ENCODE assay signal across 34 cellular contexts in the genomic region with DNA sequence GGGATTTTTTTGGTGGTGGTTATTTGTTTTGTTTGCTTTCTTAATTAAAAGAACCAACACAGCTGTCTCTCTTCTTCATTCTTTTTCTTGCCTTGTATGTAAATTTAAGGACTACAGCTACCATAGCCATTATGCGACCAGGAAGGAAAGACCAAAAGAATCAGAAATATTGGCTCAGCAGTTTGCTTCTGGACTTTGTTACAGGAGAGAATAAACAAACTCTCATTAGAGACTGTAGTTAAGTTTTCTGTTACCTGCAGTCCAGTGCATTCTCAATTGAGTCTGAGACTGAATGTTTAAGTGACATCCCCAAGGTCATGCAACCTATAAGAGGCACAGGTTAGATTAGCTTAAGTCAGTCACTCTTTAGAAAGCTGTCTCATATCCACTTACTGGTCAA.
"Had no signal": no experiment of that assay in that cellular context is flagged by ENCODE, and none has a peak within 500 bp of the region (broad histone marks: within the 10 kb centered on the region; RNA-seq: fewer than 3 reads in every experiment).

No MANE protein-coding gene starts in this region.

- H3K27ac ChIP-seq: adrenal gland, body of pancreas, colonic mucosa, epithelial cell of prostate, esophagus squamous epithelium, gastroesophageal sphincter, WERI-Rb-1 had no signal

- H3K9me3 Mint-ChIP-seq: activated B cell treated with CpG ODN at 0.5 μM for 24 hours; activated CD8-positive, alpha-beta T cell treated with anti-CD3 and anti-CD28 coated beads for 36 hours; activated naive CD4-positive, alpha-beta T cell treated with anti-CD3 and anti-CD28 coated beads for 36 hours; activated naive CD4-positive, alpha-beta T cell treated with anti-CD3 and anti-CD28 coated beads, Interleukin-2, amount 50 U/mL, for 24 hours; activated naive CD8-positive, alpha-beta T cell treated with anti-CD3 and anti-CD28 coated beads for 36 hours; activated naive CD8-positive, alpha-beta T cell treated with anti-CD3 and anti-CD28 coated beads, Interleukin-2, amount 50 U/mL, for 24 hours; activated T-helper 1 cell treated with anti-CD3 and anti-CD28 coated beads, Interleukin-12 subunit alpha, Interleukin-12 subunit beta, Interleukin-2, Interleukin-4 antibody, amounts not matched to agents 30 ng/mL and 10 ng/mL and 1 ng/mL, durations not matched to agents 14 hours and 24 hours and 36 hours; activated T-helper 2 cell treated with anti-CD3 and anti-CD28 coated beads, Interferon-gamma antibody, Interleukin-2, Interleukin-4, amounts not matched to agents 10 μg/mL and 5 μg/mL and 100 μg/mL, durations not matched to agents 14 hours and 24 hours and 36 hours; T-helper 2 cell treated with Interferon-gamma antibody and Interleukin-4, amounts not matched to agents 5 μg/mL and 100 μg/mL, for 36 hours had no signal

- H3K4me3 ChIP-seq: adrenal gland, body of pancreas, colonic mucosa, esophagus squamous epithelium, gastroesophageal sphincter had no signal

- H3K27ac Mint-ChIP-seq: activated B cell treated with CpG ODN at 0.5 μM for 24 hours; activated CD8-positive, alpha-beta T cell treated with anti-CD3 and anti-CD28 coated beads for 36 hours; activated naive CD4-positive, alpha-beta T cell treated with anti-CD3 and anti-CD28 coated beads for 36 hours; activated naive CD4-positive, alpha-beta T cell treated with anti-CD3 and anti-CD28 coated beads, Interleukin-2, amount 50 U/mL, for 24 hours; activated naive CD8-positive, alpha-beta T cell treated with anti-CD3 and anti-CD28 coated beads for 36 hours; activated naive CD8-positive, alpha-beta T cell treated with anti-CD3 and anti-CD28 coated beads, Interleukin-2, amount 50 U/mL, for 24 hours; activated T-helper 1 cell treated with anti-CD3 and anti-CD28 coated beads, Interleukin-12 subunit alpha, Interleukin-12 subunit beta, Interleukin-2, Interleukin-4 antibody, amounts not matched to agents 30 ng/mL and 10 ng/mL and 1 ng/mL, durations not matched to agents 14 hours and 24 hours and 36 hours; activated T-helper 2 cell treated with anti-CD3 and anti-CD28 coated beads, Interferon-gamma antibody, Interleukin-2, Interleukin-4, amounts not matched to agents 10 μg/mL and 5 μg/mL and 100 μg/mL, durations not matched to agents 14 hours and 24 hours and 36 hours; T-helper 17 cell; T-helper 2 cell treated with Interferon-gamma antibody and Interleukin-4, amounts not matched to agents 5 μg/mL and 100 μg/mL, for 36 hours had no signal

- H3K4me1 ChIP-seq: adrenal gland, body of pancreas, colonic mucosa, esophagus squamous epithelium, gastroesophageal sphincter had no signal

- H3K27me3 ChIP-seq: adrenal gland, colonic mucosa, esophagus squamous epithelium, gastroesophageal sphincter had no signal

- FAIRE-seq: endometrium, endothelial cell of umbilical vein had no signal

- ATAC-seq: activated CD4-positive, CD25-positive, alpha-beta regulatory T cell treated with anti-CD3 and anti-CD28 coated beads, Interleukin-2, amount 50 U/mL, for 24 hours; activated CD8-positive, alpha-beta T cell treated with anti-CD3 and anti-CD28 coated beads for 36 hours; activated naive CD8-positive, alpha-beta T cell treated with anti-CD3 and anti-CD28 coated beads, Interleukin-2, amount 50 U/mL, for 24 hours; body of pancreas; gastroesophageal sphincter; T-helper 17 cell had no signal

- H3K9me3 ChIP-seq: adrenal gland, body of pancreas, colonic mucosa, esophagus squamous epithelium, gastroesophageal sphincter had no signal

- H3K36me3 ChIP-seq: adrenal gland, colonic mucosa, esophagus squamous epithelium, gastroesophageal sphincter, WERI-Rb-1 had no signal

- H3K4me3 Mint-ChIP-seq: activated B cell treated with CpG ODN at 0.5 μM for 24 hours; activated CD8-positive, alpha-beta T cell treated with anti-CD3 and anti-CD28 coated beads for 36 hours; activated naive CD4-positive, alpha-beta T cell treated with anti-CD3 and anti-CD28 coated beads for 36 hours; activated naive CD4-positive, alpha-beta T cell treated with anti-CD3 and anti-CD28 coated beads, Interleukin-2, amount 50 U/mL, for 24 hours; activated naive CD8-positive, alpha-beta T cell treated with anti-CD3 and anti-CD28 coated beads for 36 hours; activated naive CD8-positive, alpha-beta T cell treated with anti-CD3 and anti-CD28 coated beads, Interleukin-2, amount 50 U/mL, for 24 hours; activated T-helper 1 cell treated with anti-CD3 and anti-CD28 coated beads, Interleukin-12 subunit alpha, Interleukin-12 subunit beta, Interleukin-2, Interleukin-4 antibody, amounts not matched to agents 30 ng/mL and 10 ng/mL and 1 ng/mL, durations not matched to agents 14 hours and 24 hours and 36 hours; T-helper 17 cell; T-helper 2 cell treated with Interferon-gamma antibody and Interleukin-4, amounts not matched to agents 5 μg/mL and 100 μg/mL, for 36 hours had no signal

- DNase-seq: activated B cell treated with CpG ODN at 0.5 μM for 24 hours; activated CD4-positive, alpha-beta T cell treated with anti-CD3 and anti-CD28 coated beads for 48 hours; activated CD4-positive, alpha-beta T cell treated with anti-CD3 and anti-CD28 coated beads, Interleukin-2, amount 50 U/mL, for 1 hour; activated CD4-positive, alpha-beta T cell treated with anti-CD3 and anti-CD28 coated beads, Interleukin-2, amount 50 U/mL, for 48 hours; activated CD8-positive, alpha-beta memory T cell treated with anti-CD3 and anti-CD28 coated beads for 24 hours; activated CD8-positive, alpha-beta T cell treated with anti-CD3 and anti-CD28 coated beads for 36 hours; activated effector memory CD4-positive, alpha-beta T cell treated with anti-CD3 and anti-CD28 coated beads, Interleukin-2, amount 50 U/mL, for 16 hours; activated naive CD4-positive, alpha-beta T cell treated with anti-CD3 and anti-CD28 coated beads for 36 hours; activated naive CD8-positive, alpha-beta T cell treated with anti-CD3 and anti-CD28 coated beads for 36 hours; activated naive CD8-positive, alpha-beta T cell treated with anti-CD3 and anti-CD28 coated beads, Interleukin-2, amount 50 U/mL, for 24 hours; activated T-cell treated with anti-CD3 and anti-CD28 coated beads, Interleukin-2, amount 50 U/mL, for 48 hours; adrenal gland; amygdala; aorta; body of pancreas; caudate nucleus; colonic mucosa; effector CD8-positive, alpha-beta T cell; esophagus squamous epithelium; foreskin melanocyte; head of caudate nucleus; T-helper 1 cell; T-helper 17 cell; T1000; WERI-Rb-1 had no signal

- H3K27me3 Mint-ChIP-seq: activated B cell treated with CpG ODN at 0.5 μM for 24 hours; activated naive CD8-positive, alpha-beta T cell treated with anti-CD3 and anti-CD28 coated beads for 36 hours; activated naive CD8-positive, alpha-beta T cell treated with anti-CD3 and anti-CD28 coated beads, Interleukin-2, amount 50 U/mL, for 24 hours had no signal

- H3K4me1 Mint-ChIP-seq: activated B cell treated with CpG ODN at 0.5 μM for 24 hours; activated naive CD4-positive, alpha-beta T cell treated with anti-CD3 and anti-CD28 coated beads, Interleukin-2, amount 50 U/mL, for 24 hours; activated naive CD8-positive, alpha-beta T cell treated with anti-CD3 and anti-CD28 coated beads for 36 hours; activated naive CD8-positive, alpha-beta T cell treated with anti-CD3 and anti-CD28 coated beads, Interleukin-2, amount 50 U/mL, for 24 hours; T-helper 17 cell had no signal

- H3K36me3 Mint-ChIP-seq: activated naive CD4-positive, alpha-beta T cell treated with anti-CD3 and anti-CD28 coated beads, Interleukin-2, amount 50 U/mL, for 24 hours; activated naive CD8-positive, alpha-beta T cell treated with anti-CD3 and anti-CD28 coated beads for 36 hours had no signal
